10 cellular contexts compared by ENCODE assay signal in the genomic region with DNA sequence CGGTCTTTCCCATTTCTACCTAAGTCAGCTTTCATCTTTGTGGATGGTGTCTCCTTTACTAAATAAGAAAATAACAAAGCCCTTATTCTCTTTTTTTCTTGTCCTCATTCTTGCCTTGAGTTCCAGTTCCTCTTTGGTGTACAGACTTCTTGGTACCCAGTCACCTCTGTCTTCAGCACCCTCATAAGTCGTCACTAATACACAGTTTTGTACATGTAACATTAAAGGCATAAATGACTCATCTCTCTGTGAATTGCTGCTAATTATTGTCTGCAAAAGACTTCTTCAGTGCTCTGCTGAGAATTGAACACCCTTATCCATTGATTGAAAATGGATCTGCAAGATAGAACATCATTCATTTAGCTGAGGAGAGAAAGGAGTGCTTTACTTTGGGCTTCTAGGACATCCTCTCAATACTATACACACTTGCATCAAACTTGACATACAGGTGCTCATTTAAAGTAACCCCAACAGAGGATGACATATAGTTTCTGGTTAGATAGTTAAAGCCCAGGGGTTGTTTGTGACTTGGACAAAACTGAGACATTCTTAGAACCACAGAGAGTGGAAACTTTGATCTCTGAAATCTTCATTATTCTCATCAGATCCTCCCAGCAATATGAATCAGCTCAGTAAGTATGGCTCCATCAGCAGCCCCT.
DNase-seq lines count a peak whose midpoint lies in the region; ATAC-seq and TF ChIP-seq lines count a peak whose summit lies in the region.
"Had no signal": no experiment of that assay in that cellular context is flagged by ENCODE, and none has a peak within 500 bp of the region (broad histone marks: within the 10 kb centered on the region; RNA-seq: fewer than 3 reads in every experiment).

No MANE protein-coding gene starts in this region.

- intact Hi-C loops in activated T-helper 1 cell treated with anti-CD3 and anti-CD28 coated beads, Interleukin-12 subunit alpha, Interleukin-12 subunit beta, Interleukin-2, Interleukin-4 antibody, amounts not matched to agents 30 ng/mL and 10 ng/mL and 1 ng/mL, durations not matched to agents 14 hours and 24 hours and 36 hours (cut with micrococcal nuclease), result loop anchor here (1.0 to 2.0 kb wide), 6 partner anchors 11 to 173 kb away; no protein-coding TSS in a partner anchor

- peak; percentile 37 for DNase-seq in GM13976 (ENCODE audit: low spot score)
- DNase-seq in activated T-helper 1 cell treated with anti-CD3 and anti-CD28 coated beads, Interleukin-12 subunit alpha, Interleukin-12 subunit beta, Interleukin-2, Interleukin-4 antibody, amounts not matched to agents 30 ng/mL and 10 ng/mL and 1 ng/mL, durations not matched to agents 14 hours and 24 hours and 36 hours (ENCODE audit: low spot score), result no peak
- no peak for DNase-seq in SHP77 treated with DMSO at 0.1 percent for 48 hours (lab: John Stamatoyannopoulos, UW)
- no peak for DNase-seq in stimulated activated CD4-positive, alpha-beta T cell treated with anti-CD3 and anti-CD28 coated beads, Interleukin-4, amount 100 ng/mL, for 24 hours
- no peak for DNase-seq in NCI-H748 treated with DMSO at 0.1 percent for 48 hours (lab: John Stamatoyannopoulos, UW)
- DNase-seq in hypothalamus (lab: John Stamatoyannopoulos, UW), result no peak
- DNase-seq: DMS 273 treated with DMSO at 0.1 percent for 48 hours had no signal

- no peaks in the 10 kb centered on the region for H3K27me3 Mint-ChIP-seq in activated T-helper 1 cell treated with anti-CD3 and anti-CD28 coated beads, Interleukin-12 subunit alpha, Interleukin-12 subunit beta, Interleukin-2, Interleukin-4 antibody, amounts not matched to agents 30 ng/mL and 10 ng/mL and 1 ng/mL, durations not matched to agents 14 hours and 24 hours and 36 hours (ENCODE audit: insufficient read depth)

- peaks cover 79% of the 10 kb centered on the region for H3K4me1 Mint-ChIP-seq in activated T-helper 1 cell treated with anti-CD3 and anti-CD28 coated beads, Interleukin-12 subunit alpha, Interleukin-12 subunit beta, Interleukin-2, Interleukin-4 antibody, amounts not matched to agents 30 ng/mL and 10 ng/mL and 1 ng/mL, durations not matched to agents 14 hours and 24 hours and 36 hours (ENCODE audit: low read depth)

- in situ Hi-C loops in GM13976 (cut with MboI; ENCODE audit: low sequenced_read_pairs, unreplicated experiment), result loop anchor here (25.0 kb wide), 1 partner anchor 456 kb away; no protein-coding TSS in a partner anchor

- H3K4me3 Mint-ChIP-seq in activated T-helper 1 cell treated with anti-CD3 and anti-CD28 coated beads, Interleukin-12 subunit alpha, Interleukin-12 subunit beta, Interleukin-2, Interleukin-4 antibody, amounts not matched to agents 30 ng/mL and 10 ng/mL and 1 ng/mL, durations not matched to agents 14 hours and 24 hours and 36 hours, result no peak overlapping the region

- peak overlapping the region; percentile 87 for H3K27ac Mint-ChIP-seq in activated T-helper 1 cell treated with anti-CD3 and anti-CD28 coated beads, Interleukin-12 subunit alpha, Interleukin-12 subunit beta, Interleukin-2, Interleukin-4 antibody, amounts not matched to agents 30 ng/mL and 10 ng/mL and 1 ng/mL, durations not matched to agents 14 hours and 24 hours and 36 hours

- no peaks in the 10 kb centered on the region for H3K9me3 Mint-ChIP-seq in activated T-helper 1 cell treated with anti-CD3 and anti-CD28 coated beads, Interleukin-12 subunit alpha, Interleukin-12 subunit beta, Interleukin-2, Interleukin-4 antibody, amounts not matched to agents 30 ng/mL and 10 ng/mL and 1 ng/mL, durations not matched to agents 14 hours and 24 hours and 36 hours

- no peak for TF ChIP-seq CTCF in GM13976 (IDR thresholded peaks at IDR 0.05; ENCODE audit: borderline replicate concordance, control extremely low read depth, extremely low read depth, insufficient read depth, missing control alignments)

- peaks cover 75% of the 10 kb centered on the region for H3K36me3 Mint-ChIP-seq in activated T-helper 1 cell treated with anti-CD3 and anti-CD28 coated beads, Interleukin-12 subunit alpha, Interleukin-12 subunit beta, Interleukin-2, Interleukin-4 antibody, amounts not matched to agents 30 ng/mL and 10 ng/mL and 1 ng/mL, durations not matched to agents 14 hours and 24 hours and 36 hours (ENCODE audit: low read depth)

- ATAC-seq in GM19397 (IDR thresholded peaks at IDR 0.05; ENCODE audit: unreplicated experiment), result peak; percentile 69
- ATAC-seq in HG03039 (IDR thresholded peaks at IDR 0.05; ENCODE audit: unreplicated experiment), result peak; percentile 84
- ATAC-seq: HCT116 had no signal
